ENCODE assay signal across 8 cellular contexts in the genomic region with DNA sequence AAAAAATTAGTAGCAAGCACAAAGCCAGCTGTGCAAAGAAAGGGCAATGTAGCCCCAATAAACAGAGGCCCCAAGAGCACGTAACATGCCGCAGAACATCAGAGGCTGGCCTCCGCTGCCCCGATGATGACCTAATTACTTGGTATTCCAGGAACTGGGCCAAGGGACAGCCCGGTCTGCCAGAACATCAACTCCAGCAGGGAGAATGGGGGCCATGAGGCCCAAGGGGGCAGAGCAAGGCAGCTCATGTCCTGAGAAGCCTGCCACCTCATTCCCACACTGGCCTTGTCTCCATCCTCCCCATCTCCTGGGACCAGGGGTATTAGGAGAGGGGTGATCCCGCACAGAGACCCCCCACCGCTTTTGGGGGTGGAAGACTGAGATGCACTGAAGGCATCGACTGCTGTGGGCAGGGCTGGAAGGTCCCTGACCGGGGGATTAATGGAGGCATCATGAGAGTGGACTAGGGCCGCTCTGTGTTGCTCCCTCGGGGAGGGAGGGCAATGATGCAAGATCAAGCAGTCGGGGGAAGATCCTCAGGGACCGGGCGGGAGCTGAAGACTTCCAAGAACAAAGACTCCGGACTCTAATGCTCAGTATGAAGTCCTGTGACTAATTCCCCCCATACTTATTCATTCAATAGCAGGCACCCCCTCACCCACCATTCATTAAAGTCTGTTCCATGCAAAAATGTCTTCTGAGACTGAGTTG.
DNase-seq lines count a peak whose midpoint lies in the region; ATAC-seq, FAIRE-seq and TF ChIP-seq lines count a peak whose summit lies in the region.
"Not testable (repeated sequence)": the region's sequence is repeated elsewhere in the genome, so short reads cannot be mapped to it uniquely, and the experiment has no call there.

No MANE protein-coding gene starts in this region.

- H3K4me1 ChIP-seq in GM23248 (ENCODE audit: insufficient read depth): not testable (repeated sequence)

- H4K20me1 ChIP-seq in GM23248 (ENCODE audit: insufficient read depth): not testable (repeated sequence)

- not testable (repeated sequence) for H3K9me2 ChIP-seq in GM23248 (ENCODE audit: insufficient read depth)

- not testable (repeated sequence) for BruUV-seq in MCF 10A (replicated peaks; lab: Mats Ljungman, UMichigan)

- DNase-seq in AG08396 (ENCODE audit: low spot score): peak; percentile 54
- DNase-seq in GM23248: peak; percentile 52
- peak; percentile 3 for DNase-seq in RCC 7860 (ENCODE audit: low spot score)
- DNase-seq in MCF 10A (ENCODE audit: unreplicated experiment): peak; percentile 16
- DNase-seq in fibroblast of the aortic adventitia (ENCODE audit: low read depth): peak; percentile 83
- DNase-seq in hepatic stellate cell (ENCODE audit: low spot score): peak; percentile 53
- DNase-seq in omental fat pad (ENCODE audit: low spot score): peak; percentile 22
- DNase-seq in smooth muscle cell of the brain vasculature (ENCODE audit: low read depth, low spot score): peak; percentile 41

- not testable (repeated sequence) for H3K4me2 ChIP-seq in GM23248 (ENCODE audit: unreplicated experiment)

- not testable (repeated sequence) for H3F3A ChIP-seq in GM23248 (ENCODE audit: insufficient read depth)

- not testable (repeated sequence) for H3K79me2 ChIP-seq in GM23248 (ENCODE audit: insufficient read depth)

- not testable (repeated sequence) for H2AFZ ChIP-seq in GM23248

- not testable (repeated sequence) for FAIRE-seq in RCC 7860 (lab: Jason Lieb, UNC)

- not testable (repeated sequence) for H3K9ac ChIP-seq in GM23248

- not testable (repeated sequence) for H3K4me3 Mint-ChIP-seq in MCF 10A (ENCODE audit: unreplicated experiment)

- H3K36me3 ChIP-seq in GM23248 (ENCODE audit: low read depth): not testable (repeated sequence)

- not testable (repeated sequence) for H3K27me3 Mint-ChIP-seq in MCF 10A (ENCODE audit: insufficient read depth, unreplicated experiment)

- ATAC-seq in omental fat pad (ENCODE audit: low FRiP score): not testable (repeated sequence)

- intact Hi-C loops in MCF 10A (cut with micrococcal nuclease): not testable (repeated sequence)

- POLR2A ChIA-PET in MCF 10A (lab: Yijun Ruan, JAX): not testable (repeated sequence)

- not testable (repeated sequence) for H3K27ac ChIP-seq in GM23248

- H3K4me3 ChIP-seq in GM23248; fibroblast of the aortic adventitia (ENCODE audit: low read depth, low read length): not testable (repeated sequence)

- not testable (repeated sequence) for H3K36me3 Mint-ChIP-seq in MCF 10A (ENCODE audit: insufficient read depth, unreplicated experiment)

- not testable (repeated sequence) for H3K27me3 ChIP-seq in GM23248 (replicated peaks; ENCODE audit: insufficient read depth)

- not testable (repeated sequence) for TF ChIP-seq CTCF in MCF 10A (IDR thresholded peaks at IDR 0.05; ENCODE audit: unreplicated experiment); fibroblast of the aortic adventitia (IDR thresholded peaks at IDR 0.05; ENCODE audit: insufficient read depth, low read length); omental fat pad (IDR thresholded peaks at IDR 0.05)

- H3K27ac Mint-ChIP-seq in MCF 10A (ENCODE audit: low read depth, unreplicated experiment): not testable (repeated sequence)

- in situ Hi-C loops in GM23248 (cut with MboI): not testable (repeated sequence)

- H3K9me3 ChIP-seq in GM23248 (ENCODE audit: low read depth): not testable (repeated sequence)

- CTCF ChIA-PET in MCF 10A (lab: Yijun Ruan, JAX): not testable (repeated sequence)

- H3K4me1 Mint-ChIP-seq in MCF 10A (ENCODE audit: insufficient read depth, unreplicated experiment): not testable (repeated sequence)

- 80 to 84% methylated on average over 14 to 15 of the region's 15 CpGs for WGBS in GM23248 (ENCODE audit: low coverage in 1 of 2, low lambda C conversion rate in 2 of 2, missing lambda C conversion rate in 2 of 2), 2 experiments

- not testable (repeated sequence) for H3K9me3 Mint-ChIP-seq in MCF 10A (ENCODE audit: unreplicated experiment)

Comparison
In these comparisons a context has a peak if more than half of its experiments do, and no peak if none do; other contexts are left out.
1. DNase-seq: peak in every context shown above with its lines; median percentile 83 in fibroblast of the aortic adventitia; 54 in AG08396; 53 in hepatic stellate cell; 52 in GM23248; 41 in smooth muscle cell of the brain vasculature; 22 in omental fat pad; 16 in MCF 10A; 3 in RCC 7860.